13 cellular contexts compared by ENCODE assay signal in genomic region chr18:48860276-48861180, GRCh38.
DNase-seq lines count a peak whose midpoint lies in the region; ATAC-seq and TF ChIP-seq lines count a peak whose summit lies in the region.
"Had no signal": no experiment of that assay in that cellular context is flagged by ENCODE, and none has a peak within 500 bp of the region (broad histone marks: within the 10 kb centered on the region; RNA-seq: fewer than 3 reads in every experiment).

No MANE protein-coding gene starts in this region.

- H3K4me1 ChIP-seq in iPS-20b (ENCODE audit: insufficient read depth, low read length) = peaks cover 25% of the 10 kb centered on the region; the same call in 1 of the 2 replicates
- H3K4me1 ChIP-seq: A549 had no signal

- peak overlapping the region; percentile 45; the same call in 1 of the 2 replicates for H3K9ac ChIP-seq in iPS-20b (ENCODE audit: low read depth, low read length)

- no peak for TF ChIP-seq CTCF in WERI-Rb-1 (IDR thresholded peaks at IDR 0.05; ENCODE audit: low read depth, low read length)

- ATAC-seq in HG02759 (IDR thresholded peaks at IDR 0.05; ENCODE audit: unreplicated experiment) = no peak
- ATAC-seq: A549 had no signal

- DNase-seq in NCI-H82 (lab: John Stamatoyannopoulos, UW) (peak; percentile 72), NCI-H82 treated with DMSO at 0.1 percent for 48 hours (lab: John Stamatoyannopoulos, UW; ENCODE audit: unreplicated experiment) (no peak), WERI-Rb-1 (peak; percentile 93), retina (peak; percentile 68)
- DNase-seq in activated CD4-positive, CD25-positive, alpha-beta regulatory T cell treated with anti-CD3 and anti-CD28 coated beads, Interleukin-2, amount 50 U/mL, for 72 hours = no peak
- no peak for DNase-seq in stimulated activated CD4-positive, alpha-beta T cell treated with anti-CD3 and anti-CD28 coated beads, Interleukin-4, amount 100 ng/mL, for 4 hours
- DNase-seq: activated effector memory CD4-positive, alpha-beta T cell treated with anti-CD3 and anti-CD28 coated beads, Interleukin-2, amount 50 U/mL, for 16 hours; effector CD4-positive, alpha-beta T cell; immature natural killer cell; NCI-H2081 treated with DMSO at 0.1 percent for 48 hours had no signal

- H3K9me3 ChIP-seq in WERI-Rb-1 (ENCODE audit: severe bottlenecking) (peaks cover 6% of the 10 kb centered on the region), iPS-20b (ENCODE audit: insufficient read depth, low read depth, low read length) (no peaks in the 10 kb centered on the region)
- H3K9me3 ChIP-seq: A549 had no signal

- H3K4me3 ChIP-seq in WERI-Rb-1 (ENCODE audit: low read depth, low read length) = peak overlapping the region; percentile 34
- peak overlapping the region; percentile 34; the same call in 1 of the 2 replicates for H3K4me3 ChIP-seq in iPS-20b (ENCODE audit: low read length)
- H3K4me3 ChIP-seq: A549 had no signal

- no peaks in the 10 kb centered on the region for H3K27me3 ChIP-seq in WERI-Rb-1 (ENCODE audit: insufficient read depth, low read depth, severe bottlenecking)
- no peaks in the 10 kb centered on the region for H3K27me3 ChIP-seq in iPS-20b (ENCODE audit: insufficient read depth, low read length)

- H3K36me3 ChIP-seq in WERI-Rb-1 (peaks cover 18% of the 10 kb centered on the region), iPS-20b (ENCODE audit: insufficient read depth, low read depth, low read length) (no peaks in the 10 kb centered on the region)

- H3K27ac ChIP-seq in WERI-Rb-1 = peak overlapping the region; percentile 98
- H3K27ac ChIP-seq in iPS-20b (ENCODE audit: low read length) = no peak overlapping the region
- H3K27ac ChIP-seq: A549 had no signal

Comparison
In these comparisons a context has a peak if more than half of its experiments do, and no peak if none do; other contexts are left out.
1. DNase-seq: peak in NCI-H82 (single experiment), WERI-Rb-1 (single experiment) and retina (single experiment); none in NCI-H82 treated with DMSO at 0.1 percent for 48 hours (single experiment), activated CD4-positive, CD25-positive, alpha-beta regulatory T cell treated with anti-CD3 and anti-CD28 coated beads, Interleukin-2, amount 50 U/mL, for 72 hours (single experiment) and stimulated activated CD4-positive, alpha-beta T cell treated with anti-CD3 and anti-CD28 coated beads, Interleukin-4, amount 100 ng/mL, for 4 hours (0 of 2).